9 cellular contexts compared by ENCODE assay signal in the genomic region with DNA sequence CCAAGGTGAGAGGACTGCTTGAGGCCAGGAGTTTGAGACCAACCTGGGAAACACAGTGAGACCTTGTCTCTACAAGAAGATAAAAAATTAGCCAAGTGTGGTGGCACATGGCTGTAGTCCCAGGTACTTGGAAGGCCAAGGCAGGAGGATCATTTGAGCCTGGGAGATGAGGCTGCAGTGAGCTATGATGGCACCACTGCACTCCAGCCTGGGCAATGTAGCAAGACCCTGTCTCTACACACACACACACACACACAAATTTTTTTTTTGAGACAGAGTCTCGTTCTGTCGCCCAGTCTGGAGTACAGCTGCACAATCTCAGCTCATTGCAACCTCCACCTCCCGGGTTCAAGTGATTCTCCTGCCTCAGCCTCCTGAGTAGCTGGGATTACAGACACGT. TPM values are rescaled to one million over a fixed set of nuclear protein-coding genes. Genes with fewer than 3 reads are reported as not detected.
"Had no signal": no experiment of that assay in that cellular context is flagged by ENCODE, and none has a peak within 500 bp of the region (broad histone marks: within the 10 kb centered on the region; RNA-seq: fewer than 3 reads in every experiment).

No MANE protein-coding gene starts in this region.

RNA-seq across cellular contexts. Expression of a gene that starts 30.4 kb away (rescaled TPM):
- total RNA-seq: LHCN-M2, MCF 10A, NCI-H460, OCI-LY7, PC-9, Peyer's patch, Right ventricle myocardium superior, SJSA1 had no signal
- polyA plus RNA-seq: SK-N-SH had no signal
